ENCODE assay signal across 10 cellular contexts in the genomic region with DNA sequence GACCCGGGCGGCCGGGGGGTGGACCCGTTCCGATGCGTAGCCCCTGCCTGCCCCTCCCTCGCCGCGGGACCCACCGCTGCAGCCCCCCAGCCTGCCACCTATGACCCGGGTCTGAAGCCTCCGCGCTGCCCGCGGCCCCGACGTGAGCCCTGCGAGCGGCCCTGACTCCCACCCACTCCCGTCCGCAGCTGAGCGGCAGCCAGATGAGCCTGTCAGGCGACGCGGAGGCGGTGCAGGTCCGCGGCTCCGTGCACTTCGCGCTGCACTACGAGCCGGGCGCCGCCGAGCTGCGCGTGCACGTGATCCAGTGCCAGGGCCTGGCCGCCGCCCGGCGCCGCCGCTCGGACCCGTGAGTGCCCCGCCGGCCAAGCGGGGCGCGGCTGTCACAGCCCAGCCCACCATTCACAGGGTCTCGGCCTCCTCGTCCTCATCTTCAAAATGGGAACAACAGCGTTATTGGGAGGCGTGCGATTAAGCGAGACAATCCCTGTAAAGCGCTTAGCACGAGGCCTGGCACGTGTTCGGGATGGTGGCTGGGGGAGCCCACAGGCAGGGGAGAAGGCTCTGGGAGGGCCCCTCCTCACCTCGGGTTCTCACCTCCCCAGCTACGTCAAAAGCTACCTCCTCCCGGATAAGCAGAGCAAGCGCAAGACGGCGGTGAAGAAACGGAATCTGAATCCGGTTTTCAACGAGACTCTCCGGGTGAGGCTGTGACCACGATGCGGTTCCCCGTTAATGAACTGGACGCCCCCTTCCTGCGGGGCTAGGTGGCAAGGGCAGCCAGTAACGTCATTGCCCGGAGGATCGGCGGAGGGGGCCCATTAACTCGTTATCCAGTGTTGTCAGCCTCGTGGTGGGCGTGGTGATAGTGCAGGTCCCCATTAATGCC. TPM values are rescaled to one million over a fixed set of nuclear protein-coding genes. Genes with fewer than 3 reads are reported as not detected.
DNase-seq lines count a peak whose midpoint lies in the region; ATAC-seq and TF ChIP-seq lines count a peak whose summit lies in the region.
"Had no signal": no experiment of that assay in that cellular context is flagged by ENCODE, and none has a peak within 500 bp of the region (broad histone marks: within the 10 kb centered on the region; RNA-seq: fewer than 3 reads in every experiment).

No MANE protein-coding gene starts in this region.

- H3K36me3 ChIP-seq in duodenal mucosa (ENCODE audit: control insufficient read depth in 1 of 2, insufficient read depth in 2 of 2, low read length in 2 of 2) = peaks cover 0 to 2% of the 10 kb centered on the region in 2 donors

- H3K27ac ChIP-seq in duodenal mucosa (ENCODE audit: low read depth, low read length) = no peak overlapping the region
- H3K27ac ChIP-seq: KMS-11 had no signal

- DNase-seq in G401 (ENCODE audit: low spot score) = peak; percentile 68
- DNase-seq in NCI-H345 treated with DMSO at 0.1 percent for 48 hours (lab: John Stamatoyannopoulos, UW; ENCODE audit: unreplicated experiment) = peak; percentile 51
- DNase-seq in memory B cell (ENCODE audit: low spot score in 2 of 2) = no peak
- no peak for DNase-seq in type B pancreatic cell (ENCODE audit: extremely low spot score, unreplicated experiment)
- DNase-seq in stimulated activated naive CD4-positive, alpha-beta T cell (lab: John Stamatoyannopoulos, UW) = no peak
- DNase-seq in DMS 273 (lab: John Stamatoyannopoulos, UW; ENCODE audit: unreplicated experiment) = no peak

- no peak overlapping the region for H3K9ac ChIP-seq in duodenal mucosa (ENCODE audit: low read depth in 1 of 2, low read length in 2 of 2)
- H3K9ac ChIP-seq: KMS-11 had no signal

- peaks cover 0 to 4% of the 10 kb centered on the region in 2 donors for H3K27me3 ChIP-seq in duodenal mucosa (ENCODE audit: control insufficient read depth in 1 of 2, insufficient read depth in 2 of 2, low read length in 2 of 2)

- ATAC-seq in memory B cell (ENCODE audit: low read depth) = peak; percentile 78
- ATAC-seq in GM18517 (IDR thresholded peaks at IDR 0.05; ENCODE audit: unreplicated experiment) = no peak

- H3K4me1 ChIP-seq in duodenal mucosa (ENCODE audit: control insufficient read depth in 1 of 2, insufficient read depth in 2 of 2, low read length in 2 of 2) = peaks cover 18 to 25% of the 10 kb centered on the region in 2 donors

- peaks cover 15% of the 10 kb centered on the region for H3K36me3 Mint-ChIP-seq in memory B cell
- peaks cover 4% of the 10 kb centered on the region for H3K36me3 Mint-ChIP-seq in type B pancreatic cell

- no peak for TF ChIP-seq CTCF in type B pancreatic cell (conservative IDR thresholded peaks at IDR 0.05)

- H3K4me3 ChIP-seq in duodenal mucosa (ENCODE audit: low read depth in 1 of 2, low read length in 2 of 2) = peak overlapping the region; percentile 54 to 60

- H3K4me3 Mint-ChIP-seq in memory B cell (peak overlapping the region; percentile 68), type B pancreatic cell (peak overlapping the region; percentile 68)

- in situ Hi-C loops in G401 (cut with HindIII; ENCODE audit: low sequenced_read_pairs) = no loop called here

- no peaks in the 10 kb centered on the region for H3K9me3 Mint-ChIP-seq in memory B cell
- H3K9me3 Mint-ChIP-seq in type B pancreatic cell = no peaks in the 10 kb centered on the region
- H3K9me3 Mint-ChIP-seq: naive thymus-derived CD8-positive, alpha-beta T cell had no signal

- H3K27me3 Mint-ChIP-seq in memory B cell (no peaks in the 10 kb centered on the region), type B pancreatic cell (peaks cover 4% of the 10 kb centered on the region)
- H3K27me3 Mint-ChIP-seq: naive thymus-derived CD8-positive, alpha-beta T cell had no signal

- peaks cover 15% of the 10 kb centered on the region for H3K4me1 Mint-ChIP-seq in memory B cell
- H3K4me1 Mint-ChIP-seq in type B pancreatic cell (ENCODE audit: unreplicated experiment) = peaks cover 9% of the 10 kb centered on the region

- no peaks in the 10 kb centered on the region for H3K9me3 ChIP-seq in duodenal mucosa (ENCODE audit: control insufficient read depth in 1 of 2, low read length in 2 of 2)

- no peak overlapping the region for H3K27ac Mint-ChIP-seq in memory B cell
- peak overlapping the region; percentile 66 for H3K27ac Mint-ChIP-seq in type B pancreatic cell

RNA-seq across cellular contexts. Expression of gene SYTL1, which starts 8.2 kb away (rescaled TPM):
- 38.2 and 44.0 TPM in 2 replicates for total RNA-seq in G401 (2014; rRNA removed; shearing (Covaris generic))
- 37.2 and 105 TPM in 2 replicates for total RNA-seq in type B pancreatic cell (ENCODE audit: low replicate concordance)

RNA-seq across cellular contexts. Expression of gene MAP3K6, which starts 16.7 kb away (rescaled TPM):
- 10.0 and 17.3 TPM in 2 replicates for total RNA-seq in G401 (2014; rRNA removed; shearing (Covaris generic))
- 15.6 and 39.9 TPM in 2 replicates for total RNA-seq in type B pancreatic cell (ENCODE audit: low replicate concordance)

RNA-seq across cellular contexts. Expression of gene FCN3, which starts 24.6 kb away (rescaled TPM):
- not detected in 2 replicates for total RNA-seq in G401 (2014; rRNA removed; shearing (Covaris generic))
- not detected in 2 replicates for total RNA-seq in type B pancreatic cell (ENCODE audit: low replicate concordance)
- total RNA-seq: naive thymus-derived CD8-positive, alpha-beta T cell had no signal

RNA-seq across cellular contexts. Expression of gene TMEM222, which starts 28.1 kb away (rescaled TPM):
- 38.2 and 49.1 TPM in 2 replicates for total RNA-seq in G401 (2014; rRNA removed; shearing (Covaris generic))
- 38.6 and 40.1 TPM in 2 replicates for total RNA-seq in type B pancreatic cell (ENCODE audit: low replicate concordance)

RNA-seq across cellular contexts. Expression of gene CD164L2, which starts 33.1 kb away (rescaled TPM):
- not detected in 2 replicates for total RNA-seq in G401 (2014; rRNA removed; shearing (Covaris generic))
- 0.41 and 0.76 TPM in 2 replicates for total RNA-seq in type B pancreatic cell (ENCODE audit: low replicate concordance)
- total RNA-seq: naive thymus-derived CD8-positive, alpha-beta T cell had no signal

Comparison
In these comparisons a context has a peak if more than half of its experiments do, and no peak if none do; other contexts are left out.
1. DNase-seq: peak in G401 (single experiment) and NCI-H345 treated with DMSO at 0.1 percent for 48 hours (single experiment); none in memory B cell (0 of 2), type B pancreatic cell (single experiment), stimulated activated naive CD4-positive, alpha-beta T cell (0 of 6) and DMS 273 (single experiment).